In genomic region chr2:215137741-215138340, GRCh38 we compare ENCODE assay signal across 13 cellular contexts. TPM values are rescaled to one million over a fixed set of nuclear protein-coding genes. Genes with fewer than 3 reads are reported as not detected.
DNase-seq lines count a peak whose midpoint lies in the region; ATAC-seq and TF ChIP-seq lines count a peak whose summit lies in the region.
"Had no signal": no experiment of that assay in that cellular context is flagged by ENCODE, and none has a peak within 500 bp of the region (broad histone marks: within the 10 kb centered on the region; RNA-seq: fewer than 3 reads in every experiment).

No MANE protein-coding gene starts in this region.

- no peaks in the 10 kb centered on the region for H3K4me1 Mint-ChIP-seq in activated T-helper 17 cell treated with anti-CD3 and anti-CD28 coated beads, Interleukin-2, amount 50 U/mL, for 72 hours
- H3K4me1 Mint-ChIP-seq: stimulated activated memory B cell treated with anti-CD40 and anti-IgM and Interleukin-4, amounts not matched to agents 10 μg/mL and 1 μg/mL and 100 μg/mL, for 72 hours; T-helper 17 cell had no signal

- H3K4me3 Mint-ChIP-seq in activated T-helper 17 cell treated with anti-CD3 and anti-CD28 coated beads, Interleukin-2, amount 50 U/mL, for 72 hours, result no peak overlapping the region
- H3K4me3 Mint-ChIP-seq: activated naive CD4-positive, alpha-beta T cell treated with anti-CD3 and anti-CD28 coated beads for 36 hours; stimulated activated memory B cell treated with anti-CD40 and anti-IgM and Interleukin-4, amounts not matched to agents 10 μg/mL and 1 μg/mL and 100 μg/mL, for 72 hours; T-helper 17 cell had no signal

- H3K36me3 ChIP-seq in breast epithelium, result no peaks in the 10 kb centered on the region

- H3K4me3 ChIP-seq in GM12865 (ENCODE audit: low read depth, low read length) (peak overlapping the region; percentile 60), breast epithelium (peak overlapping the region in 2 of 3 donors; percentile 3 to 6)

- H3K27me3 ChIP-seq in breast epithelium, result no peaks in the 10 kb centered on the region

- peaks cover 21% of the 10 kb centered on the region for H3K27me3 Mint-ChIP-seq in activated T-helper 17 cell treated with anti-CD3 and anti-CD28 coated beads, Interleukin-2, amount 50 U/mL, for 72 hours
- H3K27me3 Mint-ChIP-seq: progenitor cell of endocrine pancreas had no signal

- peak; percentile 54 for ATAC-seq in HG03442 (IDR thresholded peaks at IDR 0.05; ENCODE audit: unreplicated experiment)
- ATAC-seq in omental fat pad (ENCODE audit: low FRiP score), result peak; percentile 28
- ATAC-seq in HG03039 (IDR thresholded peaks at IDR 0.05; ENCODE audit: unreplicated experiment), result no peak
- no peak for ATAC-seq in GM18505 (IDR thresholded peaks at IDR 0.05; ENCODE audit: unreplicated experiment)
- ATAC-seq in activated T-helper 17 cell treated with anti-CD3 and anti-CD28 coated beads, Interleukin-2, amount 50 U/mL, for 72 hours (replicated peaks), result no peak
- ATAC-seq: stimulated activated memory B cell treated with anti-CD40 and anti-IgM and Interleukin-4, amounts not matched to agents 10 μg/mL and 1 μg/mL and 100 μg/mL, for 72 hours; T-helper 17 cell had no signal

- H3K9me3 ChIP-seq in breast epithelium, result peaks cover 0 to 1% of the 10 kb centered on the region in 2 donors

- intact Hi-C loops in breast epithelium (cut with DNase I; ENCODE audit: low total_unique reads), result no loop called here

- no peak for TF ChIP-seq CTCF in GM12865 (IDR thresholded peaks at IDR 0.05; ENCODE audit: insufficient read depth, low read depth, low read length, missing control alignments)
- no peak for TF ChIP-seq CTCF in breast epithelium (IDR thresholded peaks at IDR 0.05)
- no peak for TF ChIP-seq CTCF in omental fat pad (IDR thresholded peaks at IDR 0.05)

- H3K36me3 Mint-ChIP-seq in activated T-helper 17 cell treated with anti-CD3 and anti-CD28 coated beads, Interleukin-2, amount 50 U/mL, for 72 hours (ENCODE audit: low read depth), result no peaks in the 10 kb centered on the region
- H3K36me3 Mint-ChIP-seq: stimulated activated memory B cell treated with anti-CD40 and anti-IgM and Interleukin-4, amounts not matched to agents 10 μg/mL and 1 μg/mL and 100 μg/mL, for 72 hours had no signal

- no peaks in the 10 kb centered on the region for H3K4me1 ChIP-seq in breast epithelium

- H3K27ac Mint-ChIP-seq in activated T-helper 17 cell treated with anti-CD3 and anti-CD28 coated beads, Interleukin-2, amount 50 U/mL, for 72 hours, result no peak overlapping the region
- H3K27ac Mint-ChIP-seq: activated naive CD4-positive, alpha-beta T cell treated with anti-CD3 and anti-CD28 coated beads for 36 hours; progenitor cell of endocrine pancreas; stimulated activated memory B cell treated with anti-CD40 and anti-IgM and Interleukin-4, amounts not matched to agents 10 μg/mL and 1 μg/mL and 100 μg/mL, for 72 hours; T-helper 17 cell had no signal

- DNase-seq in GM12865 (ENCODE audit: low read depth) (peak; percentile 63), breast epithelium (ENCODE audit: low spot score in 2 of 2) (no peak), omental fat pad (ENCODE audit: low spot score) (no peak)
- no peak for DNase-seq in stimulated activated CD4-positive, alpha-beta T cell treated with anti-CD3 and anti-CD28 coated beads, Interleukin-4, amount 100 ng/mL, for 4 hours
- DNase-seq: activated naive CD4-positive, alpha-beta T cell treated with anti-CD3 and anti-CD28 coated beads for 36 hours; NCI-H1436; T-helper 17 cell had no signal

- no peak for TF ChIP-seq POLR2A in breast epithelium (IDR thresholded peaks at IDR 0.05)
- TF ChIP-seq POLR2A in GM18505 (IDR thresholded peaks at IDR 0.05; ENCODE audit: borderline replicate concordance, extremely low read depth, insufficient read depth, insufficient read length), result no peak

- peak overlapping the region; percentile 67 to 84 for H3K27ac ChIP-seq in breast epithelium

- H3K9me3 Mint-ChIP-seq in activated T-helper 17 cell treated with anti-CD3 and anti-CD28 coated beads, Interleukin-2, amount 50 U/mL, for 72 hours, result no peaks in the 10 kb centered on the region
- H3K9me3 Mint-ChIP-seq: activated naive CD4-positive, alpha-beta T cell treated with anti-CD3 and anti-CD28 coated beads for 36 hours; stimulated activated memory B cell treated with anti-CD40 and anti-IgM and Interleukin-4, amounts not matched to agents 10 μg/mL and 1 μg/mL and 100 μg/mL, for 72 hours had no signal

RNA-seq across cellular contexts. Expression of gene ABCA12, which starts 0.6 kb away (rescaled TPM):
- total RNA-seq in breast epithelium (1 to 10 TPM in 2 of 3 donors, not detected in 1; 3.6 to 4.0 TPM), omental fat pad (not detected)
- total RNA-seq in activated T-helper 17 cell treated with anti-CD3 and anti-CD28 coated beads, Interleukin-2, amount 50 U/mL, for 72 hours, result not detected
- total RNA-seq: activated naive CD4-positive, alpha-beta T cell treated with anti-CD3 and anti-CD28 coated beads for 36 hours; T-helper 17 cell had no signal

Comparison
In these comparisons a context has a peak if more than half of its experiments do, and no peak if none do; other contexts are left out.
1. ATAC-seq: peak in HG03442 (single experiment) and omental fat pad (single experiment); none in HG03039 (single experiment), GM18505 (single experiment) and activated T-helper 17 cell treated with anti-CD3 and anti-CD28 coated beads, Interleukin-2, amount 50 U/mL, for 72 hours (single experiment).